ENCODE assay signal across 9 cellular contexts in genomic region chr1:158203693-158204457, GRCh38. TPM values are rescaled to one million over a fixed set of nuclear protein-coding genes. Genes with fewer than 3 reads are reported as not detected.
A peak's percentile ranks its signal among the peaks of the same experiment; 100 is the strongest.
DNase-seq lines count a peak whose midpoint lies in the region; ATAC-seq and TF ChIP-seq lines count a peak whose summit lies in the region.
"Had no signal": no experiment of that assay in that cellular context is flagged by ENCODE, and none has a peak within 500 bp of the region (broad histone marks: within the 10 kb centered on the region; RNA-seq: fewer than 3 reads in every experiment).

No MANE protein-coding gene starts in this region.

- no peaks in the 10 kb centered on the region for H3K36me3 ChIP-seq in cardiac muscle cell
- no peaks in the 10 kb centered on the region for H3K36me3 ChIP-seq in brain microvascular endothelial cell (replicated peaks)
- H3K36me3 ChIP-seq in thymus (ENCODE audit: control insufficient read depth, insufficient read depth) = peaks cover 6% of the 10 kb centered on the region

- peak; percentile 72 to 77 for DNase-seq in cardiac muscle cell (ENCODE audit: low read depth in 1 of 2, low spot score in 1 of 2)
- no peak for DNase-seq in Right ventricle myocardium inferior (ENCODE audit: missing footprints)
- peak; percentile 44 for DNase-seq in NCI-H748 (lab: John Stamatoyannopoulos, UW; ENCODE audit: unreplicated experiment)
- peak; percentile 70 for DNase-seq in brain microvascular endothelial cell
- peak; percentile 67 for DNase-seq in kidney tubule cell (ENCODE audit: low spot score)
- DNase-seq in mesenteric fat pad (ENCODE audit: low spot score) = no peak

- H3K4me1 ChIP-seq in cardiac muscle cell (ENCODE audit: low read depth) (no peaks in the 10 kb centered on the region), thymus (ENCODE audit: control insufficient read depth, insufficient read depth, low read length) (peaks cover under 1% of the 10 kb centered on the region)

- WGBS in thymus = 3% methylated on average over 7 of the region's 7 CpGs

- intact Hi-C loops in Right ventricle myocardium inferior (cut with DNase I) = loop anchor here (2.0 kb wide), 2 partner anchors 323 to 795 kb away; no protein-coding TSS in a partner anchor

- ATAC-seq in Right ventricle myocardium inferior = no peak
- peak; percentile 59 for ATAC-seq in HG02759 (IDR thresholded peaks at IDR 0.05; ENCODE audit: unreplicated experiment)

- no peaks in the 10 kb centered on the region for H3K27me3 ChIP-seq in cardiac muscle cell
- no peaks in the 10 kb centered on the region for H3K27me3 ChIP-seq in brain microvascular endothelial cell (replicated peaks)
- H3K27me3 ChIP-seq in thymus (ENCODE audit: control insufficient read depth, insufficient read depth) = no peaks in the 10 kb centered on the region

- peak; percentile 70 for TF ChIP-seq CTCF in cardiac muscle cell (IDR thresholded peaks at IDR 0.05; ENCODE audit: low read depth, low read length)
- peak; percentile 60 for TF ChIP-seq CTCF in brain microvascular endothelial cell (IDR thresholded peaks at IDR 0.05; ENCODE audit: low read depth, low read length, missing control alignments)

- in situ Hi-C loops in brain microvascular endothelial cell (cut with HindIII; ENCODE audit: low pct_ligation_motif_present, low sequenced_read_pairs) = no loop called here

- H3K9me3 ChIP-seq in cardiac muscle cell (ENCODE audit: low read depth) (no peaks in the 10 kb centered on the region), thymus (ENCODE audit: control insufficient read depth) (no peaks in the 10 kb centered on the region)

- H3K4me3 ChIP-seq in cardiac muscle cell (no peak overlapping the region), brain microvascular endothelial cell (ENCODE audit: low read depth, low read length) (no peak overlapping the region), thymus (ENCODE audit: low read length) (peak overlapping the region; percentile 49)
- H3K4me3 ChIP-seq: skin epidermis had no signal

- H3K27ac ChIP-seq in cardiac muscle cell = no peak overlapping the region
- no peak overlapping the region for H3K27ac ChIP-seq in brain microvascular endothelial cell
- peak overlapping the region; percentile 67 for H3K27ac ChIP-seq in thymus (ENCODE audit: low read depth)
- H3K27ac ChIP-seq: skin epidermis had no signal

RNA-seq across cellular contexts. Expression of gene CD1D, which starts 23.2 kb away (rescaled TPM):
- total RNA-seq in cardiac muscle cell (4.6 and 5.4 TPM in 2 replicates), Right ventricle myocardium inferior (1.5 TPM), mesenteric fat pad (5.1 TPM)
- polyA plus RNA-seq in cardiac muscle cell (6.3 and 8.2 TPM in 2 replicates), thymus (15.0 TPM)

RNA-seq across cellular contexts. Expression of gene CD1A, which starts 50.3 kb away (rescaled TPM):
- total RNA-seq in cardiac muscle cell = not detected in 2 replicates
- not detected in 2 replicates for polyA plus RNA-seq in cardiac muscle cell
- not detected for total RNA-seq in Right ventricle myocardium inferior
- 7.4 TPM for polyA plus RNA-seq in thymus
- not detected for total RNA-seq in mesenteric fat pad

Comparison
In these comparisons a context has a peak if more than half of its experiments do, and no peak if none do; other contexts are left out.
1. DNase-seq: peak in cardiac muscle cell (2 of 2), NCI-H748 (single experiment), brain microvascular endothelial cell (single experiment) and kidney tubule cell (single experiment); none in Right ventricle myocardium inferior (single experiment) and mesenteric fat pad (single experiment).